In genomic region chr2:222791946-222792649, GRCh38 we compare ENCODE assay signal across 11 cellular contexts.
DNase-seq lines count a peak whose midpoint lies in the region; ATAC-seq, FAIRE-seq and TF ChIP-seq lines count a peak whose summit lies in the region.
"Had no signal": no experiment of that assay in that cellular context is flagged by ENCODE, and none has a peak within 500 bp of the region (broad histone marks: within the 10 kb centered on the region; RNA-seq: fewer than 3 reads in every experiment).

No MANE protein-coding gene starts in this region.

- no peak for FAIRE-seq in HepG2 (lab: Jason Lieb, UNC)
- FAIRE-seq: RCC 7860 had no signal

- dilution Hi-C loops in IMR-90 (cut with HindIII; ENCODE audit: low sequenced_read_pairs, unreplicated experiment), result no loop called here

- CTCF ChIA-PET in IMR-90 (lab: Yijun Ruan, JAX), result no interaction called here
- CTCF ChIA-PET in HepG2 (lab: Yijun Ruan, JAX; ENCODE audit: low intra/inter-chr PET ratio, low total read pairs), result no interaction called here

- H3K56ac ChIP-seq in IMR-90 (ENCODE audit: extremely low read depth, insufficient read depth, low read length), result no peak overlapping the region

- peak overlapping the region; percentile 0; the same call in 1 of the 2 replicates for H3K14ac ChIP-seq in IMR-90 (replicated peaks; ENCODE audit: low read depth, low read length)

- H2BK5ac ChIP-seq in IMR-90 (ENCODE audit: low read depth, low read length, poor library complexity, severe bottlenecking), result no peak overlapping the region

- H4K8ac ChIP-seq in IMR-90 (ENCODE audit: low read depth in 2 of 2, low read length in 2 of 2), result peak overlapping the region in 1 of 2 experiments; percentile 50; a peak in 1 of 4 replicates

- 0 out of 3 replicates have a peak overlapping the region, but pooled peaks have one; percentile 7 for H2BK15ac ChIP-seq in IMR-90 (ENCODE audit: low read depth, low read length)

- intact Hi-C loops in IMR-90 (cut with micrococcal nuclease), result no loop called here
- intact Hi-C loops in HepG2 (cut with micrococcal nuclease; ENCODE audit: unreplicated experiment), result no loop called here

- H4K5ac ChIP-seq in IMR-90 (ENCODE audit: low read depth, low read length), result peak overlapping the region; percentile 83

- no peak overlapping the region; the same call in 1 of the 2 replicates for H3K4ac ChIP-seq in IMR-90 (ENCODE audit: low read depth, low read length)

- peak overlapping the region; percentile 56; the same call in 1 of the 2 replicates for H3K23ac ChIP-seq in IMR-90 (ENCODE audit: low read depth, low read length)

- peak overlapping the region; percentile 12; the same call in 1 of the 2 replicates for H3K4me2 ChIP-seq in IMR-90 (ENCODE audit: low read depth, low read length)
- H3K4me2 ChIP-seq in HepG2 (ENCODE audit: low read depth, low read length), result peak overlapping the region; percentile 5; the same call in 1 of the 2 replicates
- H3K4me2 ChIP-seq in smooth muscle cell, result no peak overlapping the region

- H3K36me3 ChIP-seq in IMR-90 (ENCODE audit: control insufficient read depth, insufficient read depth, low read length), result no peaks in the 10 kb centered on the region
- H3K36me3 ChIP-seq in HepG2 (replicated peaks in 1 of 2; ENCODE audit: control insufficient read depth in 1 of 2, insufficient read depth in 2 of 2, low read length in 2 of 2), result no peaks in the 10 kb centered on the region
- no peaks in the 10 kb centered on the region for H3K36me3 ChIP-seq in smooth muscle cell (ENCODE audit: low read depth)

- TF ChIP-seq EP300 in HepG2 (IDR thresholded peaks at IDR 0.05; ENCODE audit: low read depth in 2 of 2, low read length in 2 of 2) (0 out of 4 replicates have a peak, but pooled peaks of 1 of the 2 experiments have one; percentile 7), HepG2 (CRISPR knock-in tag; IDR thresholded peaks at IDR 0.05; ENCODE audit: borderline replicate concordance) (no peak)

- H2BK20ac ChIP-seq in IMR-90 (ENCODE audit: low read depth, low read length), result peak overlapping the region; percentile 37; the same call in 1 of the 2 replicates

- H2AK5ac ChIP-seq in IMR-90 (ENCODE audit: low read depth, low read length), result no peak overlapping the region

- TF ChIP-seq CTCF in IMR-90 (conservative IDR thresholded peaks at IDR 0.05; ENCODE audit: low read depth, low read length), result no peak
- TF ChIP-seq CTCF in HepG2 (CRISPR knock-in tag; IDR thresholded peaks at IDR 0.05), result no peak
- no peak for TF ChIP-seq CTCF in smooth muscle cell (IDR thresholded peaks at IDR 0.05; ENCODE audit: borderline replicate concordance, insufficient read depth, poor library complexity, severe bottlenecking)

- no peak for ATAC-seq in IMR-90 (ENCODE audit: low read depth)
- no peak for ATAC-seq in HepG2
- no peak for ATAC-seq in HG03135 (IDR thresholded peaks at IDR 0.05; ENCODE audit: unreplicated experiment)

- H3K27ac ChIP-seq in IMR-90 (ENCODE audit: insufficient read depth, low read length), result no peak overlapping the region
- peak overlapping the region; percentile 81 for H3K27ac ChIP-seq in caudate nucleus (ENCODE audit: low read depth, low read length)
- no peak overlapping the region for H3K27ac ChIP-seq in HepG2 (ENCODE audit: extremely low read length, insufficient read depth, low read length)
- no peak overlapping the region for H3K27ac ChIP-seq in smooth muscle cell (ENCODE audit: low read depth)

- peak overlapping the region; percentile 34; the same call in 1 of the 2 replicates for H3K18ac ChIP-seq in IMR-90 (ENCODE audit: low read depth, low read length)

- no peaks in the 10 kb centered on the region for H4K20me1 ChIP-seq in IMR-90 (ENCODE audit: insufficient read depth, low read length)
- no peaks in the 10 kb centered on the region for H4K20me1 ChIP-seq in HepG2 (ENCODE audit: insufficient read depth, low read length)
- H4K20me1 ChIP-seq in smooth muscle cell (ENCODE audit: low read depth), result no peaks in the 10 kb centered on the region

- no peaks in the 10 kb centered on the region for H3K79me2 ChIP-seq in HepG2 (ENCODE audit: insufficient read depth, low read length)
- no peaks in the 10 kb centered on the region for H3K79me2 ChIP-seq in smooth muscle cell (ENCODE audit: low read depth)

- BruUV-seq in IMR-90 (replicated peaks; lab: Mats Ljungman, UMichigan) (no TSS peak), HepG2 (replicated peaks; lab: Mats Ljungman, UMichigan) (no TSS peak)

- DNase-seq in IMR-90, result no peak
- peak in 35 of 61 donors; percentile 6 to 70 (median 39) for DNase-seq in caudate nucleus (lab: John Stamatoyannopoulos, UW)
- no peak for DNase-seq in HepG2 (ENCODE audit: low spot score)
- no peak for DNase-seq in smooth muscle cell (lab: John Stamatoyannopoulos, UW; ENCODE audit: unreplicated experiment)
- no peak for DNase-seq in T-helper 2 cell
- no peak for DNase-seq in DMS53 (lab: John Stamatoyannopoulos, UW)
- no peak for DNase-seq in SW 1271 (lab: John Stamatoyannopoulos, UW)
- DNase-seq: cerebellar nuclear complex; stimulated activated CD4-positive, alpha-beta T cell treated with anti-CD3 and anti-CD28 coated beads, Interleukin-2, amount 100 ng/mL, for 24 hours had no signal

- H3K9me1 ChIP-seq in IMR-90 (ENCODE audit: insufficient read depth, low read length), result peaks cover 5% of the 10 kb centered on the region; the same call in 1 of the 2 replicates

- H3K4me3 ChIP-seq in IMR-90 (ENCODE audit: insufficient read depth, low read depth, low read length), result no peak overlapping the region
- no peak overlapping the region for H3K4me3 ChIP-seq in HepG2 (replicated peaks in 1 of 3; ENCODE audit: insufficient read depth in 1 of 3, low read depth in 2 of 3, low read length in 3 of 3)
- H3K4me3 ChIP-seq in smooth muscle cell, result no peak overlapping the region

- TF ChIP-seq POLR2A in IMR-90 (IDR thresholded peaks at IDR 0.05; ENCODE audit: low read depth, low read length) (no peak), HepG2 (IDR thresholded peaks at IDR 0.05; ENCODE audit: insufficient read depth in 1 of 2, low read depth in 2 of 2, low read length in 2 of 2) (no peak)

- H2AK9ac ChIP-seq in IMR-90 (replicated peaks; ENCODE audit: low read depth, low read length, poor library complexity), result no peak overlapping the region

- H2BK120ac ChIP-seq in IMR-90 (ENCODE audit: low read depth, low read length), result peak overlapping the region; percentile 42; the same call in 1 of the 2 replicates

- H3K9me3 ChIP-seq in IMR-90 (ENCODE audit: control insufficient read depth, insufficient read depth, low read length), result no peaks in the 10 kb centered on the region
- no peaks in the 10 kb centered on the region for H3K9me3 ChIP-seq in HepG2 (ENCODE audit: low read length)
- H3K9me3 ChIP-seq in smooth muscle cell (replicated peaks; ENCODE audit: low read depth), result no peaks in the 10 kb centered on the region

- no peak for TF ChIP-seq RAD21 in IMR-90 (IDR thresholded peaks at IDR 0.05; ENCODE audit: low read length)
- no peak for TF ChIP-seq RAD21 in HepG2 (CRISPR knock-in tag; IDR thresholded peaks at IDR 0.05)

- no peak overlapping the region for H4K91ac ChIP-seq in IMR-90 (ENCODE audit: insufficient read depth, low read depth, low read length)

- no peaks in the 10 kb centered on the region for H3F3A ChIP-seq in smooth muscle cell (ENCODE audit: low read depth)

- in situ Hi-C loops in IMR-90 (cut with MboI; ENCODE audit: low sequenced_read_pairs), result no loop called here
- in situ Hi-C loops in HepG2 (cut with HindIII; ENCODE audit: extremely low pct_ligation_motif_present, low pct_unique_long_range_greater_than_20kb), result no loop called here

- H3K27me3 ChIP-seq in IMR-90 (ENCODE audit: control insufficient read depth, insufficient read depth, low read length) (no peaks in the 10 kb centered on the region), HepG2 (ENCODE audit: control insufficient read depth in 1 of 2, insufficient read depth in 2 of 2, low read length in 2 of 2) (no peaks in the 10 kb centered on the region), smooth muscle cell (ENCODE audit: low read depth) (no peaks in the 10 kb centered on the region)

- POLR2A ChIA-PET in IMR-90 (lab: Charles Lee; ENCODE audit: unreplicated experiment) (no interaction called here), HepG2 (lab: Yijun Ruan, JAX) (interaction anchor here (0.7 kb wide), 1 partner anchor 152 kb away, joined by 5 read pairs; no protein-coding TSS in a partner anchor)

- H2AFZ ChIP-seq in IMR-90 (replicated peaks; ENCODE audit: low read length, poor library complexity) (peak overlapping the region; percentile 60), HepG2 (ENCODE audit: low read length) (no peak overlapping the region), smooth muscle cell (ENCODE audit: low read depth) (peak overlapping the region; percentile 56)

- 29% methylated on average over 4 of the region's 15 CpGs; no CpG with 5 or more reads in 1 of the 2 experiments for WGBS in IMR-90 (ENCODE audit: extremely low coverage in 2 of 2, insufficient read length in 1 of 2), 2 experiments
- WGBS in HepG2 (ENCODE audit: low lambda C conversion rate), result 82% methylated on average over 15 of the region's 15 CpGs
- 81% methylated on average over 15 of the region's 15 CpGs for WGBS in smooth muscle cell (ENCODE audit: low lambda C conversion rate)

- H3K9ac ChIP-seq in IMR-90 (ENCODE audit: low read depth, low read length), result no peak overlapping the region
- no peak overlapping the region for H3K9ac ChIP-seq in HepG2 (ENCODE audit: insufficient read depth, low read depth, low read length)
- H3K9ac ChIP-seq in smooth muscle cell (ENCODE audit: low read depth), result no peak overlapping the region

- H3K79me1 ChIP-seq in IMR-90 (ENCODE audit: low read depth in 1 of 2, low read length in 2 of 2), result no peaks in the 10 kb centered on the region

- H3K4me1 ChIP-seq in IMR-90 (ENCODE audit: control insufficient read depth, insufficient read depth, low read length) (peaks cover 8% of the 10 kb centered on the region), HepG2 (ENCODE audit: insufficient read depth, low read length) (peaks cover 69% of the 10 kb centered on the region), smooth muscle cell (ENCODE audit: low read depth) (peaks cover 6% of the 10 kb centered on the region)

TF ChIP-seq in IMR-90, 13 proteins besides CTCF, POLR2A, EP300 and RAD21 (continues in another document):
- TF ChIP-seq MAZ (IDR thresholded peaks at IDR 0.05; ENCODE audit: borderline replicate concordance, low read depth, low read length) (no peak), CEBPB (IDR thresholded peaks at IDR 0.05; ENCODE audit: low read depth, low read length) (no peak)

TF ChIP-seq in HepG2, 621 proteins besides CTCF, POLR2A, EP300 and RAD21 (continues in another document):
- TF ChIP-seq ZC3H13 (CRISPR knock-in tag; IDR thresholded peaks at IDR 0.05), result no peak
- TF ChIP-seq THAP7 (CRISPR knock-in tag; IDR thresholded peaks at IDR 0.05), result no peak
- peak; percentile 74; the same call in 1 of the 2 replicates for TF ChIP-seq ZNF556 (CRISPR knock-in tag; IDR thresholded peaks at IDR 0.05; ENCODE audit: borderline replicate concordance)
- no peak for TF ChIP-seq MAFK (conservative IDR thresholded peaks at IDR 0.05 in 1 of 2, IDR thresholded peaks at IDR 0.05 in 1 of 2; ENCODE audit: low read length in 2 of 2)

Comparison
In these comparisons a context has a peak if more than half of its experiments do, and no peak if none do; other contexts are left out.
1. DNase-seq: peak in caudate nucleus (35 of 61); none in IMR-90 (single experiment), HepG2 (single experiment), smooth muscle cell (single experiment), T-helper 2 cell (0 of 5), DMS53 (single experiment) and SW 1271 (0 of 2).